Comparison of ENCODE assay signal across 9 cellular contexts in genomic region chr15:20340931-20341661, GRCh38.
A peak's percentile ranks its signal among the peaks of the same experiment; 100 is the strongest.
DNase-seq lines count a peak whose midpoint lies in the region; ATAC-seq, FAIRE-seq and TF ChIP-seq lines count a peak whose summit lies in the region.
"Had no signal": no experiment of that assay in that cellular context is flagged by ENCODE, and none has a peak within 500 bp of the region (broad histone marks: within the 10 kb centered on the region; RNA-seq: fewer than 3 reads in every experiment).

No MANE protein-coding gene starts in this region.

- H3K27me3 ChIP-seq in IMR-90 (ENCODE audit: control insufficient read depth, insufficient read depth, low read length) (no peaks in the 10 kb centered on the region), K562 (ENCODE audit: control insufficient read depth in 2 of 2, insufficient read depth in 2 of 2, low read length in 2 of 2) (peaks cover 0 to 6% of the 10 kb centered on the region in 2 experiments; a peak in 1 of 5 replicates)

- H2BK120ac ChIP-seq in IMR-90 (ENCODE audit: low read depth, low read length), result no peak overlapping the region

- no peak overlapping the region for H3K56ac ChIP-seq in IMR-90 (ENCODE audit: extremely low read depth, insufficient read depth, low read length)

- H3K27ac ChIP-seq in IMR-90 (ENCODE audit: insufficient read depth, low read length) (no peak overlapping the region), K562 (ENCODE audit: extremely low read depth, low read depth, low read length) (no peak overlapping the region)

- CTCF ChIA-PET in IMR-90 (lab: Yijun Ruan, JAX) (interaction anchor here (0.6 kb wide), 1 partner anchor 93 kb away, joined by 3 read pairs; no protein-coding TSS in a partner anchor), K562 (lab: Yijun Ruan, JAX; ENCODE audit: low intra/inter-chr PET ratio) (no interaction called here)

- no peak for TF ChIP-seq RAD21 in IMR-90 (IDR thresholded peaks at IDR 0.05; ENCODE audit: low read length)
- no peak for TF ChIP-seq RAD21 in K562 (CRISPR knock-in tag; conservative IDR thresholded peaks at IDR 0.05 in 1 of 2, IDR thresholded peaks at IDR 0.05 in 1 of 2)

- POLR2A ChIA-PET in IMR-90 (lab: Charles Lee; ENCODE audit: unreplicated experiment), result no interaction called here
- POLR2A ChIA-PET in K562 (lab: Yijun Ruan, JAX), result interaction anchor here (0.9 kb wide), 1 partner anchor 13 kb away, joined by 4 read pairs; no protein-coding TSS in a partner anchor

- peak overlapping the region; percentile 91 for H2AK9ac ChIP-seq in IMR-90 (replicated peaks; ENCODE audit: low read depth, low read length, poor library complexity)

- no peak overlapping the region for H3K4me2 ChIP-seq in IMR-90 (ENCODE audit: low read depth, low read length)
- no peak overlapping the region for H3K4me2 ChIP-seq in K562 (ENCODE audit: insufficient read depth, low read length)

- no peak overlapping the region for H4K91ac ChIP-seq in IMR-90 (ENCODE audit: insufficient read depth, low read depth, low read length)

- intact Hi-C loops in IMR-90 (cut with micrococcal nuclease), result no loop called here
- intact Hi-C loops in K562 (cut with micrococcal nuclease), result no loop called here

- no peak overlapping the region for H3K14ac ChIP-seq in IMR-90 (replicated peaks; ENCODE audit: low read depth, low read length)

- DNase-seq in A172 (ENCODE audit: low spot score) (peak; percentile 19), IMR-90 (no peak), K562 (ENCODE audit: extremely low read depth in 1 of 4, low spot score in 3 of 4) (peak in 2 of 4 experiments; percentile 24 to 29), mesenteric fat pad (ENCODE audit: low spot score) (peak; percentile 100), NK-92 (lab: John Stamatoyannopoulos, UW; ENCODE audit: unreplicated experiment) (no peak)

- no peaks in the 10 kb centered on the region for H3K79me2 ChIP-seq in K562 (ENCODE audit: control insufficient read depth, insufficient read depth, low read length)

- in situ Hi-C loops in IMR-90 (cut with MboI; ENCODE audit: low sequenced_read_pairs), result no loop called here
- in situ Hi-C loops in K562 (cut with MboI), result no loop called here

- TF ChIP-seq EP300 in K562 (IDR thresholded peaks at IDR 0.05; ENCODE audit: low read length), result no peak

- no peaks in the 10 kb centered on the region for H3K4me1 ChIP-seq in IMR-90 (ENCODE audit: control insufficient read depth, insufficient read depth, low read length)
- peaks cover 0 to 26% of the 10 kb centered on the region in 2 experiments; a peak in 1 of 5 replicates for H3K4me1 ChIP-seq in K562 (replicated peaks in 1 of 2; ENCODE audit: control insufficient read depth in 2 of 2, insufficient read depth in 2 of 2, low read length in 2 of 2)
- H3K4me1 ChIP-seq: Caco-2 had no signal

- H3K23ac ChIP-seq in IMR-90 (ENCODE audit: low read depth, low read length), result no peak overlapping the region

- ATAC-seq in IMR-90 (ENCODE audit: low read depth) (no peak), K562 (peak; percentile 40), HG03095 (IDR thresholded peaks at IDR 0.05; ENCODE audit: unreplicated experiment) (no peak), GM19023 (IDR thresholded peaks at IDR 0.05; ENCODE audit: unreplicated experiment) (no peak), HG02884 (IDR thresholded peaks at IDR 0.05; ENCODE audit: unreplicated experiment) (no peak)

- H3K9ac ChIP-seq in IMR-90 (ENCODE audit: low read depth, low read length), result no peak overlapping the region
- peak overlapping the region in 1 of 2 experiments; percentile 79; a peak in 2 of 4 replicates for H3K9ac ChIP-seq in K562 (ENCODE audit: insufficient read depth in 1 of 2, low read depth in 2 of 2, low read length in 2 of 2)

- whole genome bisulfite sequencing in IMR-90 (ENCODE audit: extremely low coverage in 2 of 2, insufficient read length in 1 of 2), 2 experiments, result 55% methylated on average over 7 of the region's 7 CpGs; no CpG with 5 or more reads in 1 of the 2 experiments
- 1% methylated on average over 7 of the region's 7 CpGs for WGBS in K562 (ENCODE audit: insufficient coverage, low coverage, missing lambda C conversion rate)

- no peak overlapping the region for H2BK5ac ChIP-seq in IMR-90 (ENCODE audit: low read depth, low read length, poor library complexity, severe bottlenecking)

- H2BK20ac ChIP-seq in IMR-90 (ENCODE audit: low read depth, low read length), result no peak overlapping the region

- H2AFZ ChIP-seq in IMR-90 (replicated peaks; ENCODE audit: low read length, poor library complexity), result peak overlapping the region; percentile 70
- no peak overlapping the region for H2AFZ ChIP-seq in K562 (ENCODE audit: low read depth, low read length)

- no peak for TF ChIP-seq CTCF in IMR-90 (conservative IDR thresholded peaks at IDR 0.05; ENCODE audit: low read depth, low read length)
- TF ChIP-seq CTCF in K562 (IDR thresholded peaks at IDR 0.05 in 2 of 3, conservative IDR thresholded peaks at IDR 0.05 in 1 of 3; ENCODE audit: insufficient read depth in 2 of 3, low read depth in 1 of 3, low read length in 3 of 3), result 0 out of 6 replicates have a peak, but pooled peaks of 1 of the 3 experiments have one; percentile 4

- H4K20me1 ChIP-seq in IMR-90 (ENCODE audit: insufficient read depth, low read length) (no peaks in the 10 kb centered on the region), K562 (replicated peaks; ENCODE audit: control insufficient read depth, insufficient read depth, low read length) (no peaks in the 10 kb centered on the region)

- H2AK5ac ChIP-seq in IMR-90 (ENCODE audit: low read depth, low read length), result no peak overlapping the region

- no peak overlapping the region for H3K4ac ChIP-seq in IMR-90 (ENCODE audit: low read depth, low read length)

- no peak overlapping the region for H4K5ac ChIP-seq in IMR-90 (ENCODE audit: low read depth, low read length)

- H2BK15ac ChIP-seq in IMR-90 (ENCODE audit: low read depth, low read length), result no peak overlapping the region

- H3K9me3 ChIP-seq in IMR-90 (ENCODE audit: control insufficient read depth, insufficient read depth, low read length) (peaks cover 58% of the 10 kb centered on the region), K562 (replicated peaks; ENCODE audit: control insufficient read depth, insufficient read depth, low read depth, low read length) (no peaks in the 10 kb centered on the region; the same call in 1 of the 2 replicates)

- H3K4me3 ChIP-seq in IMR-90 (ENCODE audit: insufficient read depth, low read depth, low read length) (no peak overlapping the region), K562 (no peak overlapping the region)

- no peak for TF ChIP-seq POLR2A in IMR-90 (IDR thresholded peaks at IDR 0.05; ENCODE audit: low read depth, low read length)
- TF ChIP-seq POLR2A in K562 (conservative IDR thresholded peaks at IDR 0.05), result no peak

- H4K8ac ChIP-seq in IMR-90 (ENCODE audit: low read depth in 2 of 2, low read length in 2 of 2), result no peak overlapping the region

- H3K18ac ChIP-seq in IMR-90 (ENCODE audit: low read depth, low read length), result no peak overlapping the region

- BruUV-seq in IMR-90 (replicated peaks; lab: Mats Ljungman, UMichigan), result no TSS peak
- no TSS peak for BruUV-seq in K562 (replicated peaks; lab: Mats Ljungman, UMichigan)

- H3K9me1 ChIP-seq in IMR-90 (ENCODE audit: insufficient read depth, low read length) (no peaks in the 10 kb centered on the region), K562 (ENCODE audit: control insufficient read depth, insufficient read depth, low read length) (no peaks in the 10 kb centered on the region)

- H3K79me1 ChIP-seq in IMR-90 (ENCODE audit: low read depth in 1 of 2, low read length in 2 of 2), result no peaks in the 10 kb centered on the region

- no peaks in the 10 kb centered on the region for H3K36me3 ChIP-seq in IMR-90 (ENCODE audit: control insufficient read depth, insufficient read depth, low read length)
- no peaks in the 10 kb centered on the region for H3K36me3 ChIP-seq in K562 (ENCODE audit: control insufficient read depth, insufficient read depth, low read length)

- no peak for FAIRE-seq in K562 (lab: Jason Lieb, UNC)

- dilution Hi-C loops in IMR-90 (cut with HindIII; ENCODE audit: low sequenced_read_pairs, unreplicated experiment), result no loop called here

TF ChIP-seq in IMR-90, 13 proteins besides CTCF, POLR2A, EP300 and RAD21 (continues in another document):
- TF ChIP-seq RCOR1 (IDR thresholded peaks at IDR 0.05; ENCODE audit: insufficient replicate concordance, low read length) (no peak), BHLHE40 (IDR thresholded peaks at IDR 0.05; ENCODE audit: low read depth, low read length) (no peak), NFE2L2 (IDR thresholded peaks at IDR 0.05; ENCODE audit: low read depth, low read length) (no peak), MAZ (IDR thresholded peaks at IDR 0.05; ENCODE audit: borderline replicate concordance, low read depth, low read length) (no peak), SMC3 (IDR thresholded peaks at IDR 0.05; ENCODE audit: low read depth, low read length) (no peak), ELK1 (IDR thresholded peaks at IDR 0.05; ENCODE audit: borderline replicate concordance, low read depth, low read length) (no peak)

TF ChIP-seq in K562, 482 proteins besides CTCF, POLR2A, EP300 and RAD21 (continues in another document):
- TF ChIP-seq RBM39 (optimal IDR thresholded peaks at IDR 0.05; ENCODE audit: low read depth, low read length) (no peak), ZBTB11 (CRISPR knock-in tag; IDR thresholded peaks at IDR 0.05) (0 out of 6 replicates have a peak, but pooled peaks of 2 of the 3 experiments have one; percentile 14 to 32), MAZ (CRISPR knock-in tag; conservative IDR thresholded peaks at IDR 0.05 in 1 of 2, IDR thresholded peaks at IDR 0.05 in 1 of 2) (no peak), ZFP36 (IDR thresholded peaks at IDR 0.05; ENCODE audit: low read depth, low read length, partially characterized antibody) (no peak)

Comparison
In these comparisons a context has a peak if more than half of its experiments do, and no peak if none do; other contexts are left out.
1. DNase-seq: peak in A172 (single experiment) and mesenteric fat pad (single experiment); none in IMR-90 (single experiment) and NK-92 (single experiment).